Comparison of ENCODE assay signal across 1 cellular context in genomic region chr19:51552996-51553725, GRCh38.
A peak's percentile ranks its signal among the peaks of the same experiment; 100 is the strongest.
TF ChIP-seq lines count a peak whose summit lies in the region.

No MANE protein-coding gene starts in this region.

TF ChIP-seq in K562, 482 proteins besides CTCF, POLR2A, EP300 and RAD21 (continued from another document and continues in another):
- TF ChIP-seq CLOCK (CRISPR knock-in tag; IDR thresholded peaks at IDR 0.05; ENCODE audit: borderline replicate concordance), result 0 out of 2 replicates have a peak, but pooled peaks have one; percentile 7
- TF ChIP-seq ZNF184 (CRISPR knock-in tag; IDR thresholded peaks at IDR 0.05), result no peak
- TF ChIP-seq ETS2 (tag; IDR thresholded peaks at IDR 0.05; ENCODE audit: borderline replicate concordance, poor library complexity, severe bottlenecking), result no peak
- no peak for TF ChIP-seq TFE3 (CRISPR knock-in tag; IDR thresholded peaks at IDR 0.05)
- TF ChIP-seq CXXC5 (CRISPR knock-in tag; IDR thresholded peaks at IDR 0.05), result peak; percentile 65
- TF ChIP-seq TEAD1 (CRISPR knock-in tag; IDR thresholded peaks at IDR 0.05), result peak in 1 of 2 experiments; percentile 94; a peak in 2 of 4 replicates
- TF ChIP-seq ZNF655 (CRISPR knock-in tag; IDR thresholded peaks at IDR 0.05), result no peak
- no peak for TF ChIP-seq PURB (CRISPR knock-in tag; IDR thresholded peaks at IDR 0.05; ENCODE audit: low read depth)
- peak; percentile 87 for TF ChIP-seq ZNF232 (CRISPR knock-in tag; IDR thresholded peaks at IDR 0.05)
- TF ChIP-seq NELFE (IDR thresholded peaks at IDR 0.05; ENCODE audit: insufficient read depth, insufficient read length), result no peak
- no peak for TF ChIP-seq TCF15 (CRISPR knock-in tag; IDR thresholded peaks at IDR 0.05)
- 0 out of 4 replicates have a peak, but pooled peaks of 1 of the 2 experiments have one; percentile 22 for TF ChIP-seq ZNF318 (IDR thresholded peaks at IDR 0.05; ENCODE audit: borderline replicate concordance in 1 of 2, low read depth in 1 of 2)
- no peak for TF ChIP-seq ZSCAN32 (CRISPR knock-in tag; IDR thresholded peaks at IDR 0.05)
- TF ChIP-seq KAT2B (IDR thresholded peaks at IDR 0.05; ENCODE audit: low read depth, low read length), result no peak
- TF ChIP-seq HBP1 (CRISPR knock-in tag; IDR thresholded peaks at IDR 0.05), result no peak
- peak; percentile 57; the same call in 1 of the 2 replicates for TF ChIP-seq RERE (CRISPR knock-in tag; IDR thresholded peaks at IDR 0.05; ENCODE audit: borderline replicate concordance)
- TF ChIP-seq MED1 (CRISPR knock-in tag; IDR thresholded peaks at IDR 0.05; ENCODE audit: borderline replicate concordance), result no peak
- no peak for TF ChIP-seq HMGN3 (IDR thresholded peaks at IDR 0.05; ENCODE audit: borderline replicate concordance, extremely low read depth, insufficient read length, low read depth, low read length)
- TF ChIP-seq PRMT5 (CRISPR knock-in tag; IDR thresholded peaks at IDR 0.05), result peak; percentile 95; the same call in 1 of the 2 replicates
- peak; percentile 92; the same call in 1 of the 2 replicates for TF ChIP-seq KAT7 (CRISPR knock-in tag; IDR thresholded peaks at IDR 0.05; ENCODE audit: borderline replicate concordance)
- no peak for TF ChIP-seq ATF2 (CRISPR knock-in tag; IDR thresholded peaks at IDR 0.05)
- TF ChIP-seq NEUROD1 (IDR thresholded peaks at IDR 0.05; ENCODE audit: borderline replicate concordance, low read depth, low read length, partially characterized antibody), result peak; percentile 58
- peak; percentile 64 for TF ChIP-seq NCOA6 (IDR thresholded peaks at IDR 0.05)
- no peak for TF ChIP-seq SIX5 (IDR thresholded peaks at IDR 0.05; ENCODE audit: borderline replicate concordance in 1 of 2, insufficient read depth in 1 of 2, low read depth in 1 of 2, low read length in 2 of 2)
- no peak for TF ChIP-seq RBM14 (IDR thresholded peaks at IDR 0.05; ENCODE audit: borderline replicate concordance, insufficient read depth, low read depth, low read length)
- peak; percentile 95 for TF ChIP-seq TFAP4 (CRISPR knock-in tag; IDR thresholded peaks at IDR 0.05; ENCODE audit: borderline replicate concordance)
- TF ChIP-seq GABPB1 (CRISPR knock-in tag; IDR thresholded peaks at IDR 0.05), result peak; percentile 81
- TF ChIP-seq EGR1 (conservative IDR thresholded peaks at IDR 0.05), result peak; percentile 80
- TF ChIP-seq ZNF384 (IDR thresholded peaks at IDR 0.05; ENCODE audit: low read depth, low read length), result no peak
- no peak for TF ChIP-seq SMAD2 (IDR thresholded peaks at IDR 0.05; ENCODE audit: low read depth, low read length)
- TF ChIP-seq DIDO1 (tag; IDR thresholded peaks at IDR 0.05; ENCODE audit: low read depth), result no peak
